ENCODE assay signal across 17 cellular contexts in the genomic region with DNA sequence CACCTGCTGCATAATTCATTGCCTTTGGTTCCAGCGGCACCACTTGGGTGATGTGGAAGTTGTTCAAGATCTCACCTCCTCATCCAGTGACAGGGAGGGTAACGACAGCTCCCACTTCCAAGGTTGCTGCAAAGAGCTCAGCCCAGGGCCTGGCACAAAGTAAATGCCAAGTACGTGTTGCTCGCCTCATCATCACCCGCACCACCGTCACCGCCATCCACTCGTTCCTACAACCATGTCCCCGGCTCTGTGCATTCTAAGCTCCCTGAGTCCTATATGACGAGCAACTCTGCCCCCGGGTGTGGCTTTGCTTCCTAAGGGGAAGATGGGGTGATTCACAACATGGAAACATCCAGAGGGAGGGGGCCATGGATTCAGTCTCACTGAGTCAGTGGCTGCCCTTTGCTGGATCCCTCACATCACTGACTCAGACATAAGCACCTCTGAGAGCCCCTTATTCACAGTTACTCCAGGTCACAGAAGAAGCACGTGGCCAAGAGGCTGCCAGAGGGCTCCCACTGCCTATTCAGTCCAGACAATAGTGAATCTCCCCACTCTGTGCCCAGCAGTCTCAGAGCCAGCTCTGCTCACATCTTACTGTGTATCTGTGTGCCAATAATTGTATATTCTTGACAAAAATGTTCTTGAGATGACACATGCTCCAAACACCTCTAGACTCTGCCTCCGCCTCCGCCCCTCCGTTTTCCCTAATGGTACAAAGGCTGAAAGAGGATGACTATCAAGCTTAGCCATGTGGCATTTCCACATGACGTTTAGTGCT.
DNase-seq lines count a peak whose midpoint lies in the region; FAIRE-seq and TF ChIP-seq lines count a peak whose summit lies in the region.
"Had no signal": no experiment of that assay in that cellular context is flagged by ENCODE, and none has a peak within 500 bp of the region (broad histone marks: within the 10 kb centered on the region; RNA-seq: fewer than 3 reads in every experiment).

No MANE protein-coding gene starts in this region.

- CTCF ChIA-PET in activated CD4-positive, alpha-beta memory T cell treated with anti-CD3 and anti-CD28 coated beads, Interleukin-2, amount 10 ng/mL, durations not matched to agents 7 days and 5 days (lab: Charles Lee) = no interaction called here

- POLR2A ChIA-PET in activated CD4-positive, alpha-beta memory T cell treated with anti-CD3 and anti-CD28 coated beads, Interleukin-2, amount 10 ng/mL, durations not matched to agents 7 days and 5 days (lab: Charles Lee) = no interaction called here

- H3K4me1 ChIP-seq in osteoblast (ENCODE audit: insufficient read depth, low read length) (peaks cover 17% of the 10 kb centered on the region), SJCRH30 (no peaks in the 10 kb centered on the region)
- H3K4me1 ChIP-seq: BE2C, upper lobe of left lung had no signal

- no peak overlapping the region for H3K4me3 Mint-ChIP-seq in activated CD4-positive, alpha-beta memory T cell treated with anti-CD3 and anti-CD28 coated beads, Interleukin-2, amount 10 ng/mL, durations not matched to agents 7 days and 5 days
- H3K4me3 Mint-ChIP-seq: activated CD4-positive, alpha-beta T cell treated with anti-CD3 and anti-CD28 coated beads, Interleukin-2, amount 10 ng/mL, durations not matched to agents 7 days and 5 days; T-helper 1 cell treated with Interleukin-12 subunit alpha and Interleukin-12 subunit beta and Interleukin-4 antibody, amounts not matched to agents 30 μg/mL and 1 μg/mL, for 36 hours had no signal

- H3K36me3 ChIP-seq in osteoblast (ENCODE audit: insufficient read depth, low read length) (no peaks in the 10 kb centered on the region), SJCRH30 (no peaks in the 10 kb centered on the region)
- H3K36me3 ChIP-seq: BE2C, upper lobe of left lung had no signal

- H3K9me3 ChIP-seq in osteoblast (ENCODE audit: low read depth, low read length) (no peaks in the 10 kb centered on the region), SJCRH30 (replicated peaks) (no peaks in the 10 kb centered on the region)
- H3K9me3 ChIP-seq: BE2C, upper lobe of left lung had no signal

- no peaks in the 10 kb centered on the region for H3K27me3 ChIP-seq in osteoblast (ENCODE audit: insufficient read depth, low read length)
- H3K27me3 ChIP-seq in SJCRH30 = no peaks in the 10 kb centered on the region
- H3K27me3 ChIP-seq: BE2C, upper lobe of left lung had no signal

- no peaks in the 10 kb centered on the region for H4K20me1 ChIP-seq in osteoblast (ENCODE audit: insufficient read depth, low read length)

- TF ChIP-seq CTCF in osteoblast (IDR thresholded peaks at IDR 0.05; ENCODE audit: extremely low read depth, low read depth, low read length) = no peak

- no peak overlapping the region for H3K27ac Mint-ChIP-seq in activated CD4-positive, alpha-beta memory T cell treated with anti-CD3 and anti-CD28 coated beads, Interleukin-2, amount 10 ng/mL, durations not matched to agents 7 days and 5 days
- H3K27ac Mint-ChIP-seq: activated CD4-positive, alpha-beta T cell treated with anti-CD3 and anti-CD28 coated beads, Interleukin-2, amount 10 ng/mL, durations not matched to agents 7 days and 5 days; activated T-helper 2 cell treated with anti-CD3 and anti-CD28 coated beads, Interferon-gamma antibody, Interleukin-2, Interleukin-4, amounts not matched to agents 10 μg/mL and 5 μg/mL and 100 μg/mL, durations not matched to agents 14 hours and 24 hours and 36 hours; T-helper 1 cell treated with Interleukin-12 subunit alpha and Interleukin-12 subunit beta and Interleukin-4 antibody, amounts not matched to agents 30 μg/mL and 1 μg/mL, for 36 hours had no signal

- no peak for FAIRE-seq in HTR-8/SVneo (lab: Jason Lieb, UNC)

- no peaks in the 10 kb centered on the region for H3K79me2 ChIP-seq in osteoblast (ENCODE audit: insufficient read depth, low read length)

- H3K4me1 Mint-ChIP-seq in activated CD4-positive, alpha-beta memory T cell treated with anti-CD3 and anti-CD28 coated beads, Interleukin-2, amount 10 ng/mL, durations not matched to agents 7 days and 5 days = no peaks in the 10 kb centered on the region
- H3K4me1 Mint-ChIP-seq: activated CD4-positive, alpha-beta T cell treated with anti-CD3 and anti-CD28 coated beads, Interleukin-2, amount 10 ng/mL, durations not matched to agents 7 days and 5 days had no signal

- H3K4me3 ChIP-seq in osteoblast (ENCODE audit: insufficient read depth, low read length) (peak overlapping the region; percentile 13), SJCRH30 (no peak overlapping the region)
- H3K4me3 ChIP-seq: upper lobe of left lung had no signal

- peaks cover 5% of the 10 kb centered on the region for H3K9me3 Mint-ChIP-seq in activated CD4-positive, alpha-beta memory T cell treated with anti-CD3 and anti-CD28 coated beads, Interleukin-2, amount 10 ng/mL, durations not matched to agents 7 days and 5 days

- peak overlapping the region; percentile 75 for H3K4me2 ChIP-seq in osteoblast (ENCODE audit: insufficient read depth, low read length)

- no peaks in the 10 kb centered on the region for H3K36me3 Mint-ChIP-seq in activated CD4-positive, alpha-beta memory T cell treated with anti-CD3 and anti-CD28 coated beads, Interleukin-2, amount 10 ng/mL, durations not matched to agents 7 days and 5 days (ENCODE audit: low read depth)

- H2AFZ ChIP-seq in osteoblast (ENCODE audit: low read length) = peak overlapping the region; percentile 82

- H3K27ac ChIP-seq in caudate nucleus (ENCODE audit: low read depth, low read length) (no peak overlapping the region), osteoblast (ENCODE audit: low read depth, low read length) (peak overlapping the region; percentile 89), SJCRH30 (no peak overlapping the region)
- H3K27ac ChIP-seq: upper lobe of left lung had no signal

- DNase-seq in AG08395 (ENCODE audit: low spot score) (peak; percentile 81), HTR-8/SVneo (ENCODE audit: insufficient read length, low spot score) (peak; percentile 30), caudate nucleus (lab: John Stamatoyannopoulos, UW) (peak in 35 of 61 donors; percentile 5 to 89 (median 28)), osteoblast (ENCODE audit: insufficient read length, low spot score, missing footprints) (peak; percentile 97), SJCRH30 (no peak), GM19238 (ENCODE audit: insufficient read length, low spot score) (no peak), NCI-H345 (lab: John Stamatoyannopoulos, UW) (no peak)
- no peak for DNase-seq in activated CD4-positive, alpha-beta memory T cell treated with anti-CD3 and anti-CD28 coated beads, Interleukin-2, amount 10 ng/mL, durations not matched to agents 7 days and 5 days
- DNase-seq: activated CD4-positive, alpha-beta T cell treated with anti-CD3 and anti-CD28 coated beads, Interleukin-2, amount 10 ng/mL, durations not matched to agents 7 days and 5 days; BE2C; DMS79 treated with DMSO at 0.1 percent for 48 hours; hippocampal formation; PC-3; stimulated activated CD4-positive, alpha-beta T cell treated with anti-CD3 and anti-CD28 coated beads, Interleukin-12 subunit alpha, Interleukin-12 subunit beta, amount 100 ng/mL, for 4 hours; upper lobe of left lung had no signal

- H3K27me3 Mint-ChIP-seq in activated CD4-positive, alpha-beta memory T cell treated with anti-CD3 and anti-CD28 coated beads, Interleukin-2, amount 10 ng/mL, durations not matched to agents 7 days and 5 days = no peaks in the 10 kb centered on the region
- H3K27me3 Mint-ChIP-seq: activated CD4-positive, alpha-beta T cell treated with anti-CD3 and anti-CD28 coated beads, Interleukin-2, amount 10 ng/mL, durations not matched to agents 7 days and 5 days had no signal

Comparison
In these comparisons a context has a peak if more than half of its experiments do, and no peak if none do; other contexts are left out.
1. DNase-seq: peak in AG08395 (single experiment), HTR-8/SVneo (single experiment), caudate nucleus (35 of 61) and osteoblast (single experiment); none in activated CD4-positive, alpha-beta memory T cell treated with anti-CD3 and anti-CD28 coated beads, Interleukin-2, amount 10 ng/mL, durations not matched to agents 7 days and 5 days (single experiment), SJCRH30 (0 of 2), GM19238 (single experiment) and NCI-H345 (single experiment).